ENCODE assay signal across 9 cellular contexts in the genomic region with DNA sequence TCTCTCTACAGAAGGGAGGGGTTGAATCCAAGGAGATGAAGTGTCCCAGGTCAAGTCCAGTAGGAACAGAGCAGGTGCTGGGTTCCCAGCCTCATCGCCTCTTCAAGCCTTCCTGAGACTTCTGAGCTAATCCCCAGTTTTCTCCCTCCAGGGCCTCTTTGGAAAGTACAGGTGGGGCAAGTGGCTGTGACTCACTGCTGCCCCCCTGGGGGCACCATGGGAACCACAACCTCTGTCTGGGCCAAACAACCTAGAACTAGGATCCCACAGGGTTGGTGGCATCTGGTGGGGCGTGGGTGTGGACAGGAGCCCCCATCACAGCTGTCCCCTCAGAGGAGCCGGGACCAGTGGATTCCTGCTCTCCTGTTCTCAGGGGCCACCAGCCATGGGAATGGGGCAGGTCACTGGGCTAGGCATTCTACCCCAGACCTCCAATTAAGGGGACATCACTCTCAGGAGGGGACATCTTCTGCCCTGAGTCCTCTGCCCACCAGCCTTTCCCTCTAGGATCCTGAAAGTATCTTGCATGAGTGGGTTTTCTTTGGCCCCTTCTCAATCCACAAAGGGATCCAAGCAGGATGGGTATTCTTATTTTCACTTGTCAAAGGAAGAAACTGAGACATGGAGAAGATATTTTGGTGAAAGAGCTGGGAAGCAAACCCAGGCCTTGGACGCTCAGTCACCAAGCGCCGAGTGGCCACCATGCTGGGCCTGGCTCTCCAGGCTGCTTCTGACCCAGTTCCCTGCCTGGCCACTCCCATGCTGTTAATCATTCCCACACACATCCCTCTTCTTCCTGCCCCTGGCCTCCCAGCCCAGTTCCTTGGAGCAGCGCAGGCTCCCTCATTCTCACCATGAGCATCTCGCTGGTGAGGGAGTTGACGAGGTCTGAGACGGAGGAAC. TPM values are rescaled to one million over a fixed set of nuclear protein-coding genes. Genes with fewer than 3 reads are reported as not detected.
DNase-seq lines count a peak whose midpoint lies in the region; ATAC-seq, FAIRE-seq and TF ChIP-seq lines count a peak whose summit lies in the region.
"Had no signal": no experiment of that assay in that cellular context is flagged by ENCODE, and none has a peak within 500 bp of the region (broad histone marks: within the 10 kb centered on the region; RNA-seq: fewer than 3 reads in every experiment).

No MANE protein-coding gene starts in this region.

- peak; percentile 96 for TF ChIP-seq CTCF in Panc1 (IDR thresholded peaks at IDR 0.05)
- TF ChIP-seq CTCF in keratinocyte (optimal IDR thresholded peaks at IDR 0.05 in 1 of 3, IDR thresholded peaks at IDR 0.05 in 1 of 3, conservative IDR thresholded peaks at IDR 0.05 in 1 of 3; ENCODE audit: extremely low read depth in 1 of 3, insufficient read depth in 2 of 3, low read length in 3 of 3): peak; percentile 77 to 94 (median 93)

- peak; percentile 51 for FAIRE-seq in keratinocyte (lab: Jason Lieb, UNC)

- in situ Hi-C loops in Panc1 (cut with HindIII; ENCODE audit: low pct_unique_long_range_greater_than_20kb, low sequenced_read_pairs): no loop called here

- no peaks in the 10 kb centered on the region for H3K36me3 Mint-ChIP-seq in activated naive CD4-positive, alpha-beta T cell treated with anti-CD3 and anti-CD28 coated beads for 36 hours (ENCODE audit: low read depth)
- H3K36me3 Mint-ChIP-seq: natural killer cell treated with Interleukin-12 subunit alpha and Interleukin-12 subunit beta and Interleukin-15 and Interleukin-18, amount 100 ng/mL, for 72 hours had no signal

- dilution Hi-C loops in keratinocyte (cut with MboI; ENCODE audit: extremely low pct_ligation_motif_present, low sequenced_read_pairs): no loop called here

- H3K4me1 ChIP-seq in Panc1 (ENCODE audit: control insufficient read depth, insufficient read depth, low read length) (no peaks in the 10 kb centered on the region), keratinocyte (ENCODE audit: control insufficient read depth, extremely low read depth, insufficient read depth, low read length) (no peaks in the 10 kb centered on the region)

- H3K4me3 Mint-ChIP-seq in activated naive CD4-positive, alpha-beta T cell treated with anti-CD3 and anti-CD28 coated beads for 36 hours: no peak overlapping the region
- H3K4me3 Mint-ChIP-seq: natural killer cell treated with Interleukin-12 subunit alpha and Interleukin-12 subunit beta and Interleukin-15 and Interleukin-18, amount 100 ng/mL, for 72 hours had no signal

- no peaks in the 10 kb centered on the region for H3K79me2 ChIP-seq in keratinocyte (ENCODE audit: control insufficient read depth, insufficient read depth, low read length)

- POLR2A ChIA-PET in Panc1 (lab: Charles Lee): interaction anchor here (0.5 kb wide), 1 partner anchor 55 kb away, joined by 7 read pairs; no protein-coding TSS in a partner anchor

- BruUV-seq in Panc1 (replicated peaks; lab: Mats Ljungman, UMichigan): no TSS peak

- H4K20me1 ChIP-seq in keratinocyte (ENCODE audit: control insufficient read depth, extremely low read depth, insufficient read depth, low read length): peaks cover 2% of the 10 kb centered on the region

- no peaks in the 10 kb centered on the region for H3K9me1 ChIP-seq in keratinocyte (ENCODE audit: control insufficient read depth, extremely low read depth, insufficient read depth, low read length)

- peak; percentile 83 for DNase-seq in D341Med (ENCODE audit: low spot score)
- peak; percentile 40 for DNase-seq in HK-2 (ENCODE audit: unreplicated experiment)
- DNase-seq in Panc1 (ENCODE audit: low read depth, low spot score): peak; percentile 33
- peak; percentile 59 for DNase-seq in activated naive CD4-positive, alpha-beta T cell treated with anti-CD3 and anti-CD28 coated beads for 36 hours
- DNase-seq in keratinocyte (ENCODE audit: low read depth, low spot score): no peak
- DNase-seq in stimulated activated CD8-positive, alpha-beta memory T cell treated with anti-CD3 and anti-CD28 coated beads, Interleukin-15, amount 100 ng/mL, for 1 hour (ENCODE audit: low read depth): peak; percentile 14

- H3K4me2 ChIP-seq in keratinocyte (ENCODE audit: control insufficient read depth, extremely low read depth, insufficient read depth, low read depth, low read length): no peak overlapping the region

- no peaks in the 10 kb centered on the region for H3K4me1 Mint-ChIP-seq in activated naive CD4-positive, alpha-beta T cell treated with anti-CD3 and anti-CD28 coated beads for 36 hours (ENCODE audit: low read depth)

- CTCF ChIA-PET in Panc1 (lab: Charles Lee): interaction anchor here (0.7 to 2.6 kb wide), 3 partner anchors 11 to 205 kb away, joined by 8 to 19 read pairs (median 9); no protein-coding TSS in a partner anchor
- CTCF ChIA-PET in activated naive CD4-positive, alpha-beta T cell treated with anti-CD3 and anti-CD28 coated beads for 36 hours (lab: Charles Lee): interaction anchor here (0.5 to 2.9 kb wide), 18 partner anchors 9 to 556 kb away, joined by 3 to 17 read pairs (median 3); no protein-coding TSS in a partner anchor

- H3K9ac ChIP-seq in keratinocyte (ENCODE audit: control insufficient read depth, extremely low read depth, insufficient read depth, low read length): no peak overlapping the region

- H3K27ac Mint-ChIP-seq in activated naive CD4-positive, alpha-beta T cell treated with anti-CD3 and anti-CD28 coated beads for 36 hours: no peak overlapping the region
- H3K27ac Mint-ChIP-seq: natural killer cell treated with Interleukin-12 subunit alpha and Interleukin-12 subunit beta and Interleukin-15 and Interleukin-18, amount 100 ng/mL, for 72 hours had no signal

- H3K36me3 ChIP-seq in Panc1 (ENCODE audit: control insufficient read depth, insufficient read depth, low read length) (no peaks in the 10 kb centered on the region), keratinocyte (ENCODE audit: control insufficient read depth in 2 of 2, extremely low read depth in 1 of 2, insufficient read depth in 2 of 2, low read length in 2 of 2) (no peaks in the 10 kb centered on the region)

- intact Hi-C loops in Panc1 (cut with micrococcal nuclease; ENCODE audit: unreplicated experiment): no loop called here
- intact Hi-C loops in activated naive CD4-positive, alpha-beta T cell treated with anti-CD3 and anti-CD28 coated beads for 36 hours (cut with micrococcal nuclease): loop anchor here (5.0 kb wide), 1 partner anchor 105 kb away; no protein-coding TSS in a partner anchor

- H3K4me3 ChIP-seq in Panc1 (ENCODE audit: low read depth in 2 of 2, low read length in 2 of 2) (no peak overlapping the region), keratinocyte (ENCODE audit: control insufficient read depth in 2 of 3, extremely low read depth in 1 of 3, insufficient read depth in 2 of 3, low read depth in 1 of 3, low read length in 3 of 3) (no peak overlapping the region)

- H3K27ac ChIP-seq in Panc1 (ENCODE audit: low read length) (no peak overlapping the region), keratinocyte (ENCODE audit: control insufficient read depth, insufficient read depth, low read length) (no peak overlapping the region)

- H3K27me3 Mint-ChIP-seq in activated naive CD4-positive, alpha-beta T cell treated with anti-CD3 and anti-CD28 coated beads for 36 hours (ENCODE audit: low read depth): peaks cover 5% of the 10 kb centered on the region

- H3K9me3 ChIP-seq in Panc1 (ENCODE audit: control insufficient read depth, insufficient read depth, low read depth, low read length): no peaks in the 10 kb centered on the region
- no peaks in the 10 kb centered on the region for H3K9me3 ChIP-seq in keratinocyte (ENCODE audit: control insufficient read depth, low read depth, low read length)

- H2AFZ ChIP-seq in keratinocyte (ENCODE audit: control insufficient read depth, low read length): no peak overlapping the region

- peak; percentile 73 for ATAC-seq in Panc1
- ATAC-seq in GM21576 (IDR thresholded peaks at IDR 0.05; ENCODE audit: unreplicated experiment): no peak
- ATAC-seq in GM21619 (IDR thresholded peaks at IDR 0.05; ENCODE audit: unreplicated experiment): no peak

- no peaks in the 10 kb centered on the region for H3K27me3 ChIP-seq in Panc1 (ENCODE audit: control insufficient read depth, insufficient read depth, low read length)
- peaks cover 14% of the 10 kb centered on the region for H3K27me3 ChIP-seq in keratinocyte (ENCODE audit: control insufficient read depth, extremely low read depth, insufficient read depth, low read length)

- H3K9me3 Mint-ChIP-seq in activated naive CD4-positive, alpha-beta T cell treated with anti-CD3 and anti-CD28 coated beads for 36 hours: no peaks in the 10 kb centered on the region
- H3K9me3 Mint-ChIP-seq: natural killer cell treated with Interleukin-12 subunit alpha and Interleukin-12 subunit beta and Interleukin-15 and Interleukin-18, amount 100 ng/mL, for 72 hours had no signal

RNA-seq across cellular contexts. Expression of gene LRRC10B, which starts 23.8 kb away (rescaled TPM):
- 0.23 TPM for total RNA-seq in Panc1 (2021; ENCODE audit: unreplicated experiment)
- polyA plus RNA-seq in Panc1 (2012; ENCODE audit: insufficient read length): 0.17 TPM
- not detected for total RNA-seq in activated naive CD4-positive, alpha-beta T cell treated with anti-CD3 and anti-CD28 coated beads for 36 hours
- not detected in 3 replicates for polyA plus RNA-seq in keratinocyte
- not detected for polyA plus RNA-seq in keratinocyte (2011; ENCODE audit: low read depth)
- not detected in 2 replicates for polyA plus RNA-seq in keratinocyte (2011; cell fraction: cytosol; rRNA removed)
- 0.05 TPM in 1 of 2 replicates, not detected in the other for polyA plus RNA-seq in keratinocyte (2011; cell fraction: nucleus; rRNA removed)
- not detected in 2 replicates for polyA plus RNA-seq in keratinocyte (2012; ENCODE audit: low replicate concordance)
- not detected in 3 replicates for polyA minus RNA-seq in keratinocyte
- polyA minus RNA-seq in keratinocyte (2011; cell fraction: cytosol; rRNA and poly(A)+ RNA removed): not detected
- polyA minus RNA-seq in keratinocyte (2011; cell fraction: nucleus; rRNA and poly(A)+ RNA removed): not detected in 2 replicates
- total RNA-seq: natural killer cell treated with Interleukin-12 subunit alpha and Interleukin-12 subunit beta and Interleukin-15 and Interleukin-18, amount 100 ng/mL, for 72 hours had no signal

RNA-seq across cellular contexts. Expression of gene SYT7, which starts 48.5 kb away (rescaled TPM):
- 2.5 TPM for total RNA-seq in Panc1 (2021; ENCODE audit: unreplicated experiment)
- 4.2 TPM for polyA plus RNA-seq in Panc1 (2012; ENCODE audit: insufficient read length)
- not detected for total RNA-seq in activated naive CD4-positive, alpha-beta T cell treated with anti-CD3 and anti-CD28 coated beads for 36 hours
- polyA plus RNA-seq in keratinocyte: 2.0 to 4.4 TPM (median 2.6 TPM) in 3 replicates
- 3.2 TPM for polyA plus RNA-seq in keratinocyte (2011; ENCODE audit: low read depth)
- polyA plus RNA-seq in keratinocyte (2011; cell fraction: cytosol; rRNA removed): 2.3 and 4.0 TPM in 2 replicates
- polyA plus RNA-seq in keratinocyte (2011; cell fraction: nucleus; rRNA removed): 4.4 and 6.4 TPM in 2 replicates
- polyA plus RNA-seq in keratinocyte (2012; ENCODE audit: low replicate concordance): 3.1 and 3.3 TPM in 2 replicates
- polyA minus RNA-seq in keratinocyte: 2.0 to 8.5 TPM (median 4.3 TPM) in 3 replicates
- polyA minus RNA-seq in keratinocyte (2011; cell fraction: cytosol; rRNA and poly(A)+ RNA removed): 4.2 TPM
- polyA minus RNA-seq in keratinocyte (2011; cell fraction: nucleus; rRNA and poly(A)+ RNA removed): 3.7 and 6.8 TPM in 2 replicates
- total RNA-seq: natural killer cell treated with Interleukin-12 subunit alpha and Interleukin-12 subunit beta and Interleukin-15 and Interleukin-18, amount 100 ng/mL, for 72 hours had no signal
